Comparison of ENCODE assay signal across 25 cellular contexts in genomic region chr7:102996957-102997356, GRCh38.
DNase-seq lines count a peak whose midpoint lies in the region; ATAC-seq, FAIRE-seq and TF ChIP-seq lines count a peak whose summit lies in the region.
"Had no signal": no experiment of that assay in that cellular context is flagged by ENCODE, and none has a peak within 500 bp of the region (broad histone marks: within the 10 kb centered on the region; RNA-seq: fewer than 3 reads in every experiment).

No MANE protein-coding gene starts in this region.

- FAIRE-seq in HepG2 (lab: Jason Lieb, UNC) (no peak), K562 (lab: Jason Lieb, UNC) (no peak)
- FAIRE-seq: GM12878, GM12892, GM18507, GM19239 had no signal

- TF ChIP-seq RAD21 in HepG2 (CRISPR knock-in tag; IDR thresholded peaks at IDR 0.05) (no peak), K562 (CRISPR knock-in tag; conservative IDR thresholded peaks at IDR 0.05 in 1 of 2, IDR thresholded peaks at IDR 0.05 in 1 of 2) (no peak)

- H3K27ac ChIP-seq in HepG2 (ENCODE audit: extremely low read length, insufficient read depth, low read length) (no peak overlapping the region), right lobe of liver (no peak overlapping the region), K562 (ENCODE audit: extremely low read depth, low read depth, low read length) (no peak overlapping the region)
- H3K27ac ChIP-seq: 22Rv1, BLaER1 had no signal

- H3K9ac ChIP-seq in HepG2 (ENCODE audit: insufficient read depth, low read depth, low read length) = no peak overlapping the region
- H3K9ac ChIP-seq in K562 (ENCODE audit: insufficient read depth in 1 of 2, low read depth in 2 of 2, low read length in 2 of 2) = no peak overlapping the region
- H3K9ac ChIP-seq: BLaER1 had no signal

- H3K4me2 ChIP-seq in HepG2 (ENCODE audit: low read depth, low read length) (no peak overlapping the region), K562 (ENCODE audit: insufficient read depth, low read length) (no peak overlapping the region)
- H3K4me2 ChIP-seq: BLaER1 had no signal

- H3K4me1 ChIP-seq in HepG2 (ENCODE audit: insufficient read depth, low read length) = peaks cover 25% of the 10 kb centered on the region
- H3K4me1 ChIP-seq in right lobe of liver = peaks cover 0 to 15% (median 0%) of the 10 kb centered on the region in 4 donors
- peaks cover 8 to 25% of the 10 kb centered on the region in 2 experiments for H3K4me1 ChIP-seq in K562 (replicated peaks in 1 of 2; ENCODE audit: control insufficient read depth in 2 of 2, insufficient read depth in 2 of 2, low read length in 2 of 2)
- H3K4me1 ChIP-seq: BLaER1 had no signal

- H3K9me3 ChIP-seq in HepG2 (ENCODE audit: low read length) (no peaks in the 10 kb centered on the region), right lobe of liver (no peaks in the 10 kb centered on the region), K562 (replicated peaks; ENCODE audit: control insufficient read depth, insufficient read depth, low read depth, low read length) (peaks cover 9% of the 10 kb centered on the region)
- H3K9me3 ChIP-seq: BE2C had no signal

- TF ChIP-seq EP300 in HepG2 (IDR thresholded peaks at IDR 0.05; ENCODE audit: low read depth in 2 of 2, low read length in 2 of 2) (no peak), HepG2 (CRISPR knock-in tag; IDR thresholded peaks at IDR 0.05; ENCODE audit: borderline replicate concordance) (no peak), K562 (IDR thresholded peaks at IDR 0.05; ENCODE audit: low read length) (no peak)

- H3K36me3 ChIP-seq in HepG2 (replicated peaks in 1 of 2; ENCODE audit: control insufficient read depth in 1 of 2, insufficient read depth in 2 of 2, low read length in 2 of 2) (no peaks in the 10 kb centered on the region), right lobe of liver (no peaks in the 10 kb centered on the region), K562 (ENCODE audit: control insufficient read depth, insufficient read depth, low read length) (no peaks in the 10 kb centered on the region; the same call in 2 of the 3 replicates)
- H3K36me3 ChIP-seq: BE2C, BLaER1 had no signal

- TF ChIP-seq CTCF in HepG2 (CRISPR knock-in tag; IDR thresholded peaks at IDR 0.05) = no peak
- no peak for TF ChIP-seq CTCF in right lobe of liver (IDR thresholded peaks at IDR 0.05)
- TF ChIP-seq CTCF in K562 (IDR thresholded peaks at IDR 0.05 in 2 of 3, conservative IDR thresholded peaks at IDR 0.05 in 1 of 3; ENCODE audit: insufficient read depth in 2 of 3, low read depth in 1 of 3, low read length in 3 of 3) = no peak

- ATAC-seq in HepG2 (no peak), right lobe of liver (no peak), K562 (no peak), GM18907 (IDR thresholded peaks at IDR 0.05; ENCODE audit: unreplicated experiment) (no peak)
- ATAC-seq: GM12878 had no signal

- H3K4me3 ChIP-seq in HepG2 (replicated peaks in 1 of 3; ENCODE audit: insufficient read depth in 1 of 3, low read depth in 2 of 3, low read length in 3 of 3) = no peak overlapping the region
- no peak overlapping the region for H3K4me3 ChIP-seq in right lobe of liver
- no peak overlapping the region for H3K4me3 ChIP-seq in K562
- H3K4me3 ChIP-seq: BLaER1, GM12878 had no signal

- intact Hi-C loops in HepG2 (cut with micrococcal nuclease; ENCODE audit: unreplicated experiment) = no loop called here
- intact Hi-C loops in right lobe of liver (cut with DNase I) = no loop called here
- intact Hi-C loops in K562 (cut with micrococcal nuclease) = no loop called here
- intact Hi-C loops in posterior vena cava (cut with DNase I) = no loop called here

- no peaks in the 10 kb centered on the region for H3K9me1 ChIP-seq in K562 (ENCODE audit: control insufficient read depth, insufficient read depth, low read length)

- no peak for TF ChIP-seq POLR2A in HepG2 (IDR thresholded peaks at IDR 0.05; ENCODE audit: insufficient read depth in 1 of 2, low read depth in 2 of 2, low read length in 2 of 2)
- TF ChIP-seq POLR2A in right lobe of liver (IDR thresholded peaks at IDR 0.05) = no peak
- TF ChIP-seq POLR2A in K562 (conservative IDR thresholded peaks at IDR 0.05) = no peak

- in situ Hi-C loops in HepG2 (cut with HindIII; ENCODE audit: extremely low pct_ligation_motif_present, low pct_unique_long_range_greater_than_20kb) (no loop called here), K562 (cut with MboI) (no loop called here)

- BruUV-seq in HepG2 (replicated peaks; lab: Mats Ljungman, UMichigan) (no TSS peak), K562 (replicated peaks; lab: Mats Ljungman, UMichigan) (no TSS peak)

- H3K27me3 ChIP-seq in HepG2 (ENCODE audit: control insufficient read depth in 1 of 2, insufficient read depth in 2 of 2, low read length in 2 of 2) = no peaks in the 10 kb centered on the region
- no peaks in the 10 kb centered on the region for H3K27me3 ChIP-seq in right lobe of liver
- no peaks in the 10 kb centered on the region for H3K27me3 ChIP-seq in K562 (ENCODE audit: control insufficient read depth in 2 of 2, insufficient read depth in 2 of 2, low read length in 2 of 2)
- H3K27me3 ChIP-seq: BE2C, BLaER1 had no signal

- H2AFZ ChIP-seq in HepG2 (ENCODE audit: low read length) = no peak overlapping the region
- H2AFZ ChIP-seq in K562 (ENCODE audit: low read depth, low read length) = no peak overlapping the region

- WGBS in HepG2 (ENCODE audit: low lambda C conversion rate) = 51% methylated on average over 5 of the region's 5 CpGs
- 85% methylated on average over 5 of the region's 5 CpGs for WGBS in right lobe of liver (ENCODE audit: insufficient coverage, low coverage, low lambda C conversion rate, missing lambda C conversion rate)
- WGBS in K562 (ENCODE audit: insufficient coverage, low coverage, missing lambda C conversion rate) = 72% methylated on average over 5 of the region's 5 CpGs

- POLR2A ChIA-PET in HepG2 (lab: Yijun Ruan, JAX) = no interaction called here
- POLR2A ChIA-PET in K562 (lab: Yijun Ruan, JAX) = no interaction called here

- DNase-seq in HepG2 (ENCODE audit: low spot score) (no peak), right lobe of liver (no peak), K562 (ENCODE audit: extremely low read depth in 1 of 4, low spot score in 3 of 4) (no peak), posterior vena cava (ENCODE audit: low spot score) (no peak)
- DNase-seq: ACHN; BE2C; C1 segment of cervical spinal cord; CD4-positive, alpha-beta memory T cell; CD4-positive, CD25-positive, alpha-beta regulatory T cell; CD8-positive, alpha-beta memory T cell; COR-L47; DMS 273 treated with DMSO at 0.1 percent for 48 hours; DMS153; DMS53; DMS79; DND-41; EL; GDM1 had no signal

- CTCF ChIA-PET in HepG2 (lab: Yijun Ruan, JAX; ENCODE audit: low intra/inter-chr PET ratio, low total read pairs) = no interaction called here
- CTCF ChIA-PET in K562 (lab: Yijun Ruan, JAX; ENCODE audit: low intra/inter-chr PET ratio) = no interaction called here

- H3K79me2 ChIP-seq in HepG2 (ENCODE audit: insufficient read depth, low read length) (no peaks in the 10 kb centered on the region), K562 (ENCODE audit: control insufficient read depth, insufficient read depth, low read length) (no peaks in the 10 kb centered on the region)

- H4K20me1 ChIP-seq in HepG2 (ENCODE audit: insufficient read depth, low read length) (no peaks in the 10 kb centered on the region), K562 (replicated peaks; ENCODE audit: control insufficient read depth, insufficient read depth, low read length) (no peaks in the 10 kb centered on the region)
- H4K20me1 ChIP-seq: BLaER1 had no signal

TF ChIP-seq in HepG2, 621 proteins besides CTCF, POLR2A, EP300 and RAD21:
- peak; percentile 26; the same call in 1 of the 2 replicates for TF ChIP-seq MAFF (IDR thresholded peaks at IDR 0.05; ENCODE audit: low read depth, low read length)
- no peak for TF ChIP-seq THAP7 (CRISPR knock-in tag; IDR thresholded peaks at IDR 0.05)

TF ChIP-seq in K562, 482 proteins besides CTCF, POLR2A, EP300 and RAD21:
- TF ChIP-seq ZNF316 (IDR thresholded peaks at IDR 0.05) = peak; percentile 84
- peak; percentile 70 for TF ChIP-seq C11orf30 (IDR thresholded peaks at IDR 0.05; ENCODE audit: low read depth)
- TF ChIP-seq MAFF (IDR thresholded peaks at IDR 0.05; ENCODE audit: low read length) = 0 out of 2 replicates have a peak, but pooled peaks have one; percentile 12
- TF ChIP-seq MAFG (tag; conservative IDR thresholded peaks at IDR 0.05) = peak; percentile 34
- TF ChIP-seq JUND (IDR thresholded peaks at IDR 0.05; ENCODE audit: borderline replicate concordance, low read depth, low read length) = no peak
- TF ChIP-seq JUND (tag; IDR thresholded peaks at IDR 0.05; ENCODE audit: borderline replicate concordance, low read depth, low read length) = no peak
- TF ChIP-seq CSDE1 (IDR thresholded peaks at IDR 0.05) = no peak
- no peak for TF ChIP-seq ZNF239 (CRISPR knock-in tag; IDR thresholded peaks at IDR 0.05)
- TF ChIP-seq, protein P1, sequence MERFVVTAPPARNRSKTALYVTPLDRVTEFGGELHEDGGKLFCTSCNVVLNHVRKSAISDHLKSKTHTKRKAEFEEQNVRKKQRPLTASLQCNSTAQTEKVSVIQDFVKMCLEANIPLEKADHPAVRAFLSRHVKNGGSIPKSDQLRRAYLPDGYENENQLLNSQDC (CRISPR knock-in tag; IDR thresholded peaks at IDR 0.05) = no peak

Comparison
In these comparisons a context has a peak if more than half of its experiments do, and no peak if none do; other contexts are left out.
1. Of the 241 proteins assayed by ChIP-seq in both HepG2 and K562: peak only in HepG2: none; only in K562: MAFG; in both: MAFF; in neither: 239.